ENCODE assay signal across 8 cellular contexts in genomic region chr2:157257312-157258252, GRCh38. TPM values are rescaled to one million over a fixed set of nuclear protein-coding genes. Genes with fewer than 3 reads are reported as not detected.
DNase-seq lines count a peak whose midpoint lies in the region; FAIRE-seq and TF ChIP-seq lines count a peak whose summit lies in the region.

Gene GALNT5, plus strand, starts transcription at chr2:157257705. Its CDS starts 378 bp downstream, at chr2:157258083.

- CTCF ChIA-PET in H1 (lab: Charles Lee; ENCODE audit: partially characterized antibody): interaction anchor here (0.5 to 1.2 kb wide), 3 partner anchors 9 to 532 kb away, joined by 3 to 5 read pairs (median 3); no protein-coding TSS in a partner anchor

- TF ChIP-seq EP300 in H1 (IDR thresholded peaks at IDR 0.05; ENCODE audit: borderline replicate concordance in 1 of 2, low read depth in 2 of 2, low read length in 2 of 2): no peak

- peak within 1 kb of the TSS; percentile 84 for H2AFZ ChIP-seq in H1 (ENCODE audit: low read length)

- WGBS in H1 (ENCODE audit: extremely low coverage in 1 of 2, insufficient coverage in 1 of 2, insufficient read length in 1 of 2, insufficient replicate concordance in 2 of 2, low coverage in 1 of 2, low lambda C conversion rate in 2 of 2, missing lambda C conversion rate in 1 of 2), 2 experiments: 45% methylated on average over 15 of the region's 15 CpGs; no CpG with 5 or more reads in 1 of the 2 experiments

- H3K9ac ChIP-seq in H1 (replicated peaks in 1 of 4; ENCODE audit: extremely low read depth in 1 of 4, low read depth in 3 of 4, low read length in 3 of 4): no peak within 1 kb of the TSS

- no peak within 1 kb of the TSS for H4K8ac ChIP-seq in H1 (ENCODE audit: extremely low read depth, insufficient read depth, low read length)

- no peak for TF ChIP-seq CTCF in H1 (IDR thresholded peaks at IDR 0.05; ENCODE audit: control extremely low read depth in 1 of 3, insufficient read depth in 1 of 3, low read depth in 1 of 3, low read length in 3 of 3)
- no peak for TF ChIP-seq CTCF in mesothelial cell of epicardium (IDR thresholded peaks at IDR 0.05; ENCODE audit: unreplicated experiment)
- TF ChIP-seq CTCF in GM13977 (IDR thresholded peaks at IDR 0.05; ENCODE audit: extremely low read depth, insufficient read depth, missing control alignments): no peak

- no peak for TF ChIP-seq RAD21 in H1 (IDR thresholded peaks at IDR 0.05 in 1 of 2, conservative IDR thresholded peaks at IDR 0.05 in 1 of 2; ENCODE audit: low read depth in 2 of 2, low read length in 2 of 2)

- H3K14ac ChIP-seq in H1 (ENCODE audit: insufficient read length): no peak within 1 kb of the TSS

- 0 out of 2 replicates have a peak within 1 kb of the TSS, but pooled peaks have one; percentile 6 for H3K18ac ChIP-seq in H1 (ENCODE audit: extremely low read depth, low read length)

- H2BK15ac ChIP-seq in H1 (ENCODE audit: low read length): peak within 1 kb of the TSS; percentile 19; the same call in 1 of the 2 replicates

- no peak within 1 kb of the TSS for H2BK12ac ChIP-seq in H1 (ENCODE audit: low read depth, low read length)

- H3K4me1 ChIP-seq in H1 (replicated peaks in 1 of 4; ENCODE audit: control insufficient read depth in 3 of 4, insufficient read depth in 4 of 4, low read length in 3 of 4): peaks cover 0 to 7% (median 3%) of the 10 kb centered on the region in 4 experiments; a peak in 5 of 7 replicates

- no peak within 1 kb of the TSS for H4K5ac ChIP-seq in H1 (ENCODE audit: insufficient read length, low read depth, low read length)

- TF ChIP-seq POLR2A in H1 (IDR thresholded peaks at IDR 0.05; ENCODE audit: control extremely low read depth in 1 of 2, low read depth in 2 of 2, low read length in 2 of 2): no peak

- peaks cover 14% of the 10 kb centered on the region for H3K4me1 Mint-ChIP-seq in mesothelial cell of epicardium
- no peaks in the 10 kb centered on the region for H3K4me1 Mint-ChIP-seq in immature natural killer cell

- no peak within 1 kb of the TSS for H3K4ac ChIP-seq in H1 (replicated peaks; ENCODE audit: insufficient read length, low read depth, low read length)

- peak; percentile 30 for DNase-seq in AG08396 (ENCODE audit: low spot score)
- peak; percentile 84 for DNase-seq in NCI-H1694 (lab: John Stamatoyannopoulos, UW)
- DNase-seq in H1 (ENCODE audit: low read depth in 1 of 2, low spot score in 2 of 2): peak in 1 of 2 experiments; percentile 52
- DNase-seq in mesothelial cell of epicardium (ENCODE audit: low spot score in 2 of 2, unreplicated experiment in 2 of 2): no peak
- DNase-seq in GM13977 (ENCODE audit: low spot score): no peak
- no peak for DNase-seq in SKM-1 treated with dmso at 0.1 percent for 144 hours (lab: John Stamatoyannopoulos, UW; ENCODE audit: unreplicated experiment)
- DNase-seq in immature natural killer cell: no peak
- DNase-seq in globus pallidus (ENCODE audit: low spot score): no peak

- no peaks in the 10 kb centered on the region for H3K27me3 Mint-ChIP-seq in mesothelial cell of epicardium (ENCODE audit: low read depth)
- peaks cover 0 to 7% (median 0%) of the 10 kb centered on the region in 3 donors for H3K27me3 Mint-ChIP-seq in immature natural killer cell (ENCODE audit: low read depth in 3 of 3)

- H3K4me3 ChIP-seq in H1 (ENCODE audit: extremely low read depth in 1 of 4, insufficient read depth in 2 of 4, low read depth in 3 of 4, low read length in 4 of 4): peak within 1 kb of the TSS; percentile 30 to 68 (median 46)

- H3K79me2 ChIP-seq in H1 (ENCODE audit: control insufficient read depth in 1 of 2, insufficient read depth in 2 of 2, low read length in 2 of 2): no peaks in the 10 kb centered on the region

- peaks cover 6% of the 10 kb centered on the region for H3K23me2 ChIP-seq in H1 (ENCODE audit: low read depth, low read length)

- no peaks in the 10 kb centered on the region for H3K36me3 ChIP-seq in H1 (ENCODE audit: control insufficient read depth in 2 of 4, insufficient read depth in 4 of 4, low read length in 3 of 4)

- POLR2A ChIA-PET in H1 (lab: Charles Lee; ENCODE audit: partially characterized antibody): interaction anchor here (0.6 to 1.3 kb wide), 2 partner anchors 10 to 11 kb away, joined by 3 to 4 read pairs; no protein-coding TSS in a partner anchor

- H3K9me3 ChIP-seq in H1 (ENCODE audit: insufficient read depth in 2 of 2, low read depth in 1 of 2, low read length in 1 of 2): no peaks in the 10 kb centered on the region

- H3K27me3 ChIP-seq in H1 (replicated peaks in 1 of 4; ENCODE audit: control insufficient read depth in 3 of 4, extremely low read depth in 1 of 4, insufficient read depth in 3 of 4, low read length in 3 of 4): no peaks in the 10 kb centered on the region; a peak in 1 of 7 replicates

- no peak within 1 kb of the TSS for H2BK120ac ChIP-seq in H1 (replicated peaks; ENCODE audit: low read depth, low read length)

- no peak within 1 kb of the TSS for H3K56ac ChIP-seq in H1 (replicated peaks; ENCODE audit: insufficient read length, low read depth, low read length)

- no peak within 1 kb of the TSS for H3K23ac ChIP-seq in H1 (ENCODE audit: insufficient read length)

- in situ Hi-C loops in GM13977 (cut with MboI; ENCODE audit: low pct_unique_long_range_greater_than_20kb, low sequenced_read_pairs, unreplicated experiment): no loop called here

- no peaks in the 10 kb centered on the region for H4K20me1 ChIP-seq in H1 (replicated peaks in 1 of 2; ENCODE audit: control insufficient read depth in 1 of 2, insufficient read depth in 2 of 2, low read length in 2 of 2)

- H3K9me3 Mint-ChIP-seq in mesothelial cell of epicardium (no peaks in the 10 kb centered on the region), immature natural killer cell (no peaks in the 10 kb centered on the region)

- H2BK20ac ChIP-seq in H1 (ENCODE audit: low read length): no peak within 1 kb of the TSS

- 0 out of 2 replicates have a peak within 1 kb of the TSS, but pooled peaks have one; percentile 27 for H2BK5ac ChIP-seq in H1 (ENCODE audit: low read depth, low read length)

- no peak within 1 kb of the TSS for H4K91ac ChIP-seq in H1 (replicated peaks; ENCODE audit: insufficient read length, low read length)

- H3K4me2 ChIP-seq in H1 (ENCODE audit: insufficient read depth in 1 of 2, low read depth in 2 of 2, low read length in 2 of 2): peak within 1 kb of the TSS; percentile 72 to 86

- no peaks in the 10 kb centered on the region for H3K79me1 ChIP-seq in H1 (ENCODE audit: low read depth, low read length)

- H3K4me3 Mint-ChIP-seq in mesothelial cell of epicardium (peak within 1 kb of the TSS; percentile 62), immature natural killer cell (no peak within 1 kb of the TSS)

- FAIRE-seq in H1 (lab: Jason Lieb, UNC): no peak

- no peaks in the 10 kb centered on the region for H3K36me3 Mint-ChIP-seq in mesothelial cell of epicardium
- H3K36me3 Mint-ChIP-seq in immature natural killer cell: no peaks in the 10 kb centered on the region

- H3K27ac Mint-ChIP-seq in mesothelial cell of epicardium (peak within 1 kb of the TSS; percentile 1), immature natural killer cell (no peak within 1 kb of the TSS)

- H3K27ac ChIP-seq in H1 (ENCODE audit: low read depth, low read length): no peak within 1 kb of the TSS

- no peak within 1 kb of the TSS for H2AK5ac ChIP-seq in H1 (ENCODE audit: low read depth, low read length)

TF ChIP-seq in H1, 55 proteins besides CTCF, POLR2A, EP300 and RAD21 (continues in another document):
- TF ChIP-seq JUN (IDR thresholded peaks at IDR 0.05; ENCODE audit: low read depth, low read length): no peak
- TF ChIP-seq BACH1 (IDR thresholded peaks at IDR 0.05; ENCODE audit: low read length): no peak
- no peak for TF ChIP-seq POU5F1 (IDR thresholded peaks at IDR 0.05; ENCODE audit: low read depth, low read length)
- TF ChIP-seq SUZ12 (IDR thresholded peaks at IDR 0.05; ENCODE audit: low read length): no peak
- no peak for TF ChIP-seq POLR2AphosphoS5 (IDR thresholded peaks at IDR 0.05; ENCODE audit: low read depth, low read length)
- TF ChIP-seq NRF1 (IDR thresholded peaks at IDR 0.05; ENCODE audit: low read depth, low read length): no peak

RNA-seq across cellular contexts. Expression of gene GALNT5, which starts in this region (rescaled TPM):
- 0.06 TPM in 1 of 2 replicates, not detected in the other for total RNA-seq in H1 (2021; fragmentation: NEBNext Ultra II Directional; extraction: Animal tissue kit (Norgen Biotek cat#: 25700))
- polyA plus RNA-seq in H1 (2011; rRNA removed) (0.02 TPM in 2 replicates), immature natural killer cell (not detected)
- 0.04 TPM for polyA plus RNA-seq in H1 (2011; cell fraction: cytosol; rRNA removed)
- polyA plus RNA-seq in H1 (2011; cell fraction: nucleus; rRNA removed): 0.06 TPM
- polyA plus RNA-seq in H1 (2012, experiment 1 of 2): 0.04 to 0.17 TPM (median 0.07 TPM) in 4 replicates
- polyA plus RNA-seq in H1 (2012, experiment 2 of 2): not detected
- 0.12 TPM for polyA plus RNA-seq in H1 (2013, experiment 1 of 2)
- polyA plus RNA-seq in H1 (2013, experiment 2 of 2): 0.11 TPM
- polyA minus RNA-seq in H1 (2011; rRNA and poly(A)+ RNA removed): 0.03 and 0.17 TPM in 2 replicates
- polyA minus RNA-seq in H1 (2011; cell fraction: cytosol; rRNA and poly(A)+ RNA removed): not detected
- 0.30 TPM for polyA minus RNA-seq in H1 (2011; cell fraction: nucleus; rRNA and poly(A)+ RNA removed)
- total RNA-seq in mesothelial cell of epicardium: 0.89 to 1.3 TPM (median 1.1 TPM) in 3 replicates

Comparison
In these comparisons a context has a peak if more than half of its experiments do, and no peak if none do; other contexts are left out.
1. DNase-seq: peak in AG08396 (single experiment) and NCI-H1694 (single experiment); none in mesothelial cell of epicardium (0 of 2), GM13977 (single experiment), SKM-1 treated with dmso at 0.1 percent for 144 hours (single experiment), immature natural killer cell (0 of 3) and globus pallidus (single experiment).